In the genomic region with DNA sequence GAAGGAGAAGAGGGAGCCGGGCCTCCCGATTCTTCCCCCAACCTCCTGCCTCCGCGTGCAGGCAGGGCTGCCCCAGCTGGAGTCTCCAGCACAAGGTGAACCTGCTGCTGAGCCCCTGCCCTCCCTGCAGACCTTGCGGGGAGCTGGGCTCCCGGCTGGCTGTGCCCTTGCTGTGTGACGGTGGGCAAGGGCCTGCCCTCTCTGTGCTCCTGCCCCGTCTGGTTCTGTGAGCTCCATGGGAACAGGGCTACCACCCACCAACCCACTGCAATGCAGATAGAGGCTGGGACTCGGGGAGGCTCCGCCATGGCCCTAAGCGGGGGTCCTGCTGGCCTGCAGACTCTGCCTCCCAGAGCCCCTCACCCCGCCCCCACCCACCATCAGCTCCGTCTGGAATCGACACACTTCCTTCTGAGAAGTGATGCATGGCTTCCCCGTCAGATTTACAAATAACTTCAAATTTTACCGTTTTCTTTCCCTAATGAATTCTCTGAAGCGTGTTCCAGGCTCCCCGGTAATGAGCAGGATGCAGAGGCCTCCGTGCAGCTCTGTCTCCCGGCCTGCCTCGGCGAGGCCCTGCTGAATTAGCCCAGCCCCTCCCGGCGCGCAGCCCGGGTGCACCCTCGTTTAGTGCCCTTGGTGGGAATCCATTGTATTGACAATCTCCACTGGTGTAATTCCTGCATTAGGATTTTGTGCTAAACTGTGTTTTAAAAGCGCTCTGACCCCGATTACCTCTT, we compare ENCODE assay signal across 24 cellular contexts.
DNase-seq lines count a peak whose midpoint lies in the region; ATAC-seq and TF ChIP-seq lines count a peak whose summit lies in the region.
"Had no signal": no experiment of that assay in that cellular context is flagged by ENCODE, and none has a peak within 500 bp of the region (broad histone marks: within the 10 kb centered on the region; RNA-seq: fewer than 3 reads in every experiment).

No MANE protein-coding gene starts in this region.

- H3K27ac ChIP-seq in left ventricle myocardium inferior (replicated peaks): no peak overlapping the region
- no peak overlapping the region for H3K27ac ChIP-seq in neural progenitor cell
- H3K27ac ChIP-seq: HL-60, PC-9 had no signal

- H3K4me3 Mint-ChIP-seq in chondrocyte (ENCODE audit: unreplicated experiment) (no peak overlapping the region), neural progenitor cell (no peak overlapping the region)
- H3K4me3 Mint-ChIP-seq: B cell; CD14-positive monocyte; CD8-positive, alpha-beta memory T cell had no signal

- H3K4me3 ChIP-seq in left ventricle myocardium inferior (no peak overlapping the region), neural progenitor cell (no peak overlapping the region)
- H3K4me3 ChIP-seq: PC-9 had no signal

- H3F3A ChIP-seq in neural progenitor cell (ENCODE audit: low read depth): no peaks in the 10 kb centered on the region

- H3K4me1 Mint-ChIP-seq in chondrocyte (ENCODE audit: low read depth) (no peaks in the 10 kb centered on the region), neural progenitor cell (peaks cover 7% of the 10 kb centered on the region)
- H3K4me1 Mint-ChIP-seq: B cell; CD14-positive monocyte; CD8-positive, alpha-beta memory T cell had no signal

- H2AFZ ChIP-seq in neural progenitor cell (replicated peaks): peak overlapping the region; percentile 60
- H2AFZ ChIP-seq: PC-9 had no signal

- no peak for ATAC-seq in left cardiac atrium

- H3K4me1 ChIP-seq in left ventricle myocardium inferior (no peaks in the 10 kb centered on the region), neural progenitor cell (peaks cover 5% of the 10 kb centered on the region)

- intact Hi-C loops in left cardiac atrium (cut with DNase I) (no loop called here), left ventricle myocardium inferior (cut with micrococcal nuclease) (no loop called here)

- no peaks in the 10 kb centered on the region for H3K79me2 ChIP-seq in neural progenitor cell (ENCODE audit: low read depth)

- no peaks in the 10 kb centered on the region for H3K36me3 Mint-ChIP-seq in chondrocyte (ENCODE audit: low read depth)
- no peaks in the 10 kb centered on the region for H3K36me3 Mint-ChIP-seq in neural progenitor cell
- H3K36me3 Mint-ChIP-seq: CD14-positive monocyte; CD8-positive, alpha-beta memory T cell had no signal

- no peaks in the 10 kb centered on the region for H3K9me3 Mint-ChIP-seq in chondrocyte (ENCODE audit: low read depth)
- H3K9me3 Mint-ChIP-seq in neural progenitor cell: no peaks in the 10 kb centered on the region
- H3K9me3 Mint-ChIP-seq: CD8-positive, alpha-beta memory T cell had no signal

- H3K27me3 Mint-ChIP-seq in chondrocyte (ENCODE audit: low read depth): peaks cover 39% of the 10 kb centered on the region
- H3K27me3 Mint-ChIP-seq in neural progenitor cell (ENCODE audit: insufficient read depth, low read depth): peaks cover 3% of the 10 kb centered on the region

- TF ChIP-seq CTCF in left ventricle myocardium inferior (IDR thresholded peaks at IDR 0.05; ENCODE audit: borderline replicate concordance) (no peak), chondrocyte (IDR thresholded peaks at IDR 0.05) (no peak), neural progenitor cell (IDR thresholded peaks at IDR 0.05) (no peak)

- H3K27me3 ChIP-seq in left ventricle myocardium inferior (ENCODE audit: low read depth) (peaks cover 100% of the 10 kb centered on the region), neural progenitor cell (no peaks in the 10 kb centered on the region)

- no peaks in the 10 kb centered on the region for H4K20me1 ChIP-seq in neural progenitor cell (ENCODE audit: low read depth)

- DNase-seq in left cardiac atrium: peak; percentile 6
- DNase-seq in left ventricle myocardium inferior: no peak
- DNase-seq in chondrocyte (ENCODE audit: low spot score): peak; percentile 78
- no peak for DNase-seq in neural progenitor cell (ENCODE audit: low spot score)
- DNase-seq in 8988T: no peak
- no peak for DNase-seq in NCI-H2107 (lab: John Stamatoyannopoulos, UW)
- DNase-seq in AML-193 (lab: John Stamatoyannopoulos, UW): no peak
- DNase-seq in activated effector memory CD4-positive, alpha-beta T cell treated with Interleukin-2 at 50 U/mL for 16 hours: no peak
- DNase-seq: CD8-positive, alpha-beta memory T cell; DMS79 treated with DMSO at 0.1 percent for 48 hours; GF-D8; Karpas-422; MV-4-11; NCI-H1105; NCI-H1436 treated with DMSO at 0.1 percent for 48 hours; NCI-H187 treated with DMSO at 0.1 percent for 48 hours; NCI-H446 treated with DMSO at 0.1 percent for 48 hours; NCI-H526; PC-9; SHP77 treated with DMSO at 0.1 percent for 48 hours; SW 1271 had no signal

- no peaks in the 10 kb centered on the region for H3K36me3 ChIP-seq in left ventricle myocardium inferior
- H3K36me3 ChIP-seq in neural progenitor cell: no peaks in the 10 kb centered on the region

- no peaks in the 10 kb centered on the region for H3K9me3 ChIP-seq in left ventricle myocardium inferior (replicated peaks)
- no peaks in the 10 kb centered on the region for H3K9me3 ChIP-seq in neural progenitor cell (ENCODE audit: low read depth)

- H3K27ac Mint-ChIP-seq in chondrocyte (ENCODE audit: unreplicated experiment) (no peak overlapping the region), neural progenitor cell (peak overlapping the region; percentile 87)
- H3K27ac Mint-ChIP-seq: B cell; CD14-positive monocyte; CD8-positive, alpha-beta memory T cell had no signal

- H3K4me2 ChIP-seq in neural progenitor cell: no peak overlapping the region
- H3K4me2 ChIP-seq: PC-9 had no signal

- no peak overlapping the region for H3K9ac ChIP-seq in neural progenitor cell

Comparison
In these comparisons a context has a peak if more than half of its experiments do, and no peak if none do; other contexts are left out.
1. DNase-seq: peak in left cardiac atrium (single experiment) and chondrocyte (single experiment); none in left ventricle myocardium inferior (single experiment), neural progenitor cell (single experiment), 8988T (single experiment), NCI-H2107 (single experiment), AML-193 (0 of 2) and activated effector memory CD4-positive, alpha-beta T cell treated with Interleukin-2 at 50 U/mL for 16 hours (single experiment).